Comparison of ENCODE assay signal across 8 cellular contexts in the genomic region with DNA sequence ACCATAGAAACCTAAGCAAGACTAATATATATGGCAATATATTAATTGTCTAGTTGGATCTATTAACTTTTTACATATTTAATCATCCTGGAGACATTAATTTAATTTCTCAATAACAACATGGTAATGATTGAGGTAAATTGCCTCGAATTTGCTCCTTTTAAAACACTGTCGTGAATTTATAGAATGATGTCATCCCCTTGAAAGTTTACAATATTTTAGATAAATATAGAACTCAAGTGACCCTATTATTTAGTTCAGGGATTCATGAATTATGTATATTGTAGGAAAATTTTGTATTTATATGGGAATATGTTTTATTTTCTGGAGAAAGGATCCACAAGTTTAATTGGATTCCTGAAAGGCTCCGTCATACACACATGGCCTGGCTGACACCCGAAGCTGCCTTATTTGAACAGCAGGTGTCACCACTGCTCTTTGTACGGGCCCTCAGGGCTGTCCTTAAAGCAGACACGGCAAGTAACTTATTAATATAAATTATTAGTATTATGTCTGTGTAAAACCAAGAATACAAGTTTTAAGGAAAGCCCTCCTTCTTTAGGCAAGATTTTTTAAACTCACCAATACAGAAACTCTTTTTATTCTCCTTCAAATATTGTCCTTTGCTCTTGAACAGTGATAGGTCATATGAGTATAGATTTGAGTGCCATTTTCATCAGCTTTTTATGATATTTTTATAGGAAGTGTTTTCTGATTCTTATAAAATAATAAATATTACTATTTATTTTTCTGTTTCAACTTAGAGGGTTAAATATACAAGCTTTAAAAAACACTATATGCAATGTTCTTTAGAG. TPM values are rescaled to one million over a fixed set of nuclear protein-coding genes. Genes with fewer than 3 reads are reported as not detected.
DNase-seq lines count a peak whose midpoint lies in the region; ATAC-seq and TF ChIP-seq lines count a peak whose summit lies in the region.

No MANE protein-coding gene starts in this region.

- peaks cover 26% of the 10 kb centered on the region for H3K4me1 Mint-ChIP-seq in central memory CD8-positive, alpha-beta T cell

- DNase-seq in AG09319 (ENCODE audit: extremely low read depth, low read depth) (peak; percentile 50), NCI-H2196 (lab: John Stamatoyannopoulos, UW; ENCODE audit: unreplicated experiment) (peak; percentile 27), left lobe of liver (ENCODE audit: low spot score) (peak; percentile 74)
- DNase-seq in activated CD4-positive, CD25-positive, alpha-beta regulatory T cell treated with anti-CD3 and anti-CD28 coated beads, Interleukin-2, amount 50 U/mL, for 16 hours (ENCODE audit: low read depth, low spot score) = peak; percentile 64
- peak; percentile 44 to 58 for DNase-seq in central memory CD8-positive, alpha-beta T cell (ENCODE audit: low spot score in 2 of 2)
- DNase-seq in stimulated activated CD4-positive, alpha-beta T cell treated with anti-CD3 and anti-CD28 coated beads, Interleukin-4, amount 100 ng/mL, for 4 hours = peak; percentile 59 to 65

- no peaks in the 10 kb centered on the region for H3K9me3 Mint-ChIP-seq in central memory CD8-positive, alpha-beta T cell

- H3K27ac Mint-ChIP-seq in central memory CD8-positive, alpha-beta T cell (ENCODE audit: low read depth) = no peak overlapping the region

- ATAC-seq in GM18867 (IDR thresholded peaks at IDR 0.05; ENCODE audit: unreplicated experiment) (peak; percentile 61), HG03097 (IDR thresholded peaks at IDR 0.05; ENCODE audit: low FRiP score, unreplicated experiment) (peak; percentile 52), left lobe of liver (peak; percentile 67)
- no peak for ATAC-seq in central memory CD8-positive, alpha-beta T cell (replicated peaks; ENCODE audit: extremely low read depth, poor library complexity, severe bottlenecking)

- H3K36me3 Mint-ChIP-seq in central memory CD8-positive, alpha-beta T cell (ENCODE audit: insufficient read depth) = peaks cover 15% of the 10 kb centered on the region

- peak; percentile 82 for TF ChIP-seq CTCF in AG09319 (IDR thresholded peaks at IDR 0.05; ENCODE audit: low read depth, low read length)

- no peak overlapping the region for H3K4me3 Mint-ChIP-seq in central memory CD8-positive, alpha-beta T cell

- H3K27me3 Mint-ChIP-seq in central memory CD8-positive, alpha-beta T cell = no peaks in the 10 kb centered on the region

RNA-seq across cellular contexts. Expression of a gene that starts 1.9 kb away (rescaled TPM):
- total RNA-seq in left lobe of liver = 28.3 TPM

RNA-seq across cellular contexts. Expression of a gene that starts 10.7 kb away (rescaled TPM):
- total RNA-seq in left lobe of liver = 9,039 TPM

RNA-seq across cellular contexts. Expression of a gene that starts 38.5 kb away (rescaled TPM):
- total RNA-seq in left lobe of liver = 15,070 TPM
